9 cellular contexts compared by ENCODE assay signal in genomic region chr1:101820080-101820479, GRCh38.
A peak's percentile ranks its signal among the peaks of the same experiment; 100 is the strongest.
DNase-seq lines count a peak whose midpoint lies in the region; ATAC-seq and TF ChIP-seq lines count a peak whose summit lies in the region.
"Had no signal": no experiment of that assay in that cellular context is flagged by ENCODE, and none has a peak within 500 bp of the region (broad histone marks: within the 10 kb centered on the region; RNA-seq: fewer than 3 reads in every experiment).

No MANE protein-coding gene starts in this region.

- no peak for TF ChIP-seq EP300 in upper lobe of left lung (IDR thresholded peaks at IDR 0.05)

- H3K4me1 Mint-ChIP-seq in activated T-helper 2 cell treated with anti-CD3 and anti-CD28 coated beads, Interferon-gamma antibody, Interleukin-2, Interleukin-4, amounts not matched to agents 10 μg/mL and 5 μg/mL and 100 μg/mL, durations not matched to agents 14 hours and 24 hours and 36 hours (ENCODE audit: low read depth), result no peaks in the 10 kb centered on the region

- no peak for TF ChIP-seq POLR2A in upper lobe of left lung (IDR thresholded peaks at IDR 0.05)

- intact Hi-C loops in activated T-helper 2 cell treated with anti-CD3 and anti-CD28 coated beads, Interferon-gamma antibody, Interleukin-2, Interleukin-4, amounts not matched to agents 10 μg/mL and 5 μg/mL and 100 μg/mL, durations not matched to agents 14 hours and 24 hours and 36 hours (cut with micrococcal nuclease), result no loop called here

- H3K4me1 ChIP-seq in cardiac muscle cell (ENCODE audit: low read depth) (no peaks in the 10 kb centered on the region), upper lobe of left lung (no peaks in the 10 kb centered on the region)

- no peaks in the 10 kb centered on the region for H3K9me3 Mint-ChIP-seq in activated T-helper 2 cell treated with anti-CD3 and anti-CD28 coated beads, Interferon-gamma antibody, Interleukin-2, Interleukin-4, amounts not matched to agents 10 μg/mL and 5 μg/mL and 100 μg/mL, durations not matched to agents 14 hours and 24 hours and 36 hours
- H3K9me3 Mint-ChIP-seq: stimulated activated naive CD8-positive, alpha-beta T cell treated with anti-CD3 and anti-CD28 coated beads, Interleukin-15, Interleukin-2, amounts not matched to agents 100 ng/mL and 50 ng/mL, for 24 hours had no signal

- TF ChIP-seq CTCF in cardiac muscle cell (IDR thresholded peaks at IDR 0.05; ENCODE audit: low read depth, low read length) (peak; percentile 32), upper lobe of left lung (IDR thresholded peaks at IDR 0.05) (peak in 3 of 6 experiments; percentile 14 to 39 (median 30))

- H3K36me3 Mint-ChIP-seq in activated T-helper 2 cell treated with anti-CD3 and anti-CD28 coated beads, Interferon-gamma antibody, Interleukin-2, Interleukin-4, amounts not matched to agents 10 μg/mL and 5 μg/mL and 100 μg/mL, durations not matched to agents 14 hours and 24 hours and 36 hours (ENCODE audit: low read depth), result no peaks in the 10 kb centered on the region

- H3K4me3 Mint-ChIP-seq in activated T-helper 2 cell treated with anti-CD3 and anti-CD28 coated beads, Interferon-gamma antibody, Interleukin-2, Interleukin-4, amounts not matched to agents 10 μg/mL and 5 μg/mL and 100 μg/mL, durations not matched to agents 14 hours and 24 hours and 36 hours (ENCODE audit: low read depth), result no peak overlapping the region
- H3K4me3 Mint-ChIP-seq: stimulated activated naive CD8-positive, alpha-beta T cell treated with anti-CD3 and anti-CD28 coated beads, Interleukin-15, Interleukin-2, amounts not matched to agents 100 ng/mL and 50 ng/mL, for 24 hours had no signal

- H3K4me3 ChIP-seq in cardiac muscle cell, result no peak overlapping the region
- no peak overlapping the region for H3K4me3 ChIP-seq in upper lobe of left lung

- 30 to 41% methylated on average over 1 of the region's 1 CpG for WGBS in upper lobe of left lung, 2 donors

- H3K27ac Mint-ChIP-seq in activated T-helper 2 cell treated with anti-CD3 and anti-CD28 coated beads, Interferon-gamma antibody, Interleukin-2, Interleukin-4, amounts not matched to agents 10 μg/mL and 5 μg/mL and 100 μg/mL, durations not matched to agents 14 hours and 24 hours and 36 hours, result no peak overlapping the region
- H3K27ac Mint-ChIP-seq: stimulated activated naive CD8-positive, alpha-beta T cell treated with anti-CD3 and anti-CD28 coated beads, Interleukin-15, Interleukin-2, amounts not matched to agents 100 ng/mL and 50 ng/mL, for 24 hours had no signal

- peak; percentile 16 for DNase-seq in EL
- DNase-seq in HT-29 (ENCODE audit: low spot score), result peak; percentile 49
- DNase-seq in RKO (ENCODE audit: low spot score), result peak; percentile 67
- DNase-seq in cardiac muscle cell (ENCODE audit: low read depth in 1 of 2, low spot score in 1 of 2), result peak; percentile 37 to 61
- DNase-seq in upper lobe of left lung, result no peak
- no peak for DNase-seq in DMS79 (lab: John Stamatoyannopoulos, UW)
- no peak for DNase-seq in activated T-helper 2 cell treated with anti-CD3 and anti-CD28 coated beads, Interferon-gamma antibody, Interleukin-2, Interleukin-4, amounts not matched to agents 10 μg/mL and 5 μg/mL and 100 μg/mL, durations not matched to agents 14 hours and 24 hours and 36 hours (ENCODE audit: low spot score)

- H3K36me3 ChIP-seq in cardiac muscle cell (no peaks in the 10 kb centered on the region), upper lobe of left lung (no peaks in the 10 kb centered on the region)

- H3K27ac ChIP-seq in cardiac muscle cell (no peak overlapping the region), upper lobe of left lung (no peak overlapping the region)

- H3K27me3 ChIP-seq in cardiac muscle cell (no peaks in the 10 kb centered on the region), upper lobe of left lung (no peaks in the 10 kb centered on the region)

- no peaks in the 10 kb centered on the region for H3K9me3 ChIP-seq in cardiac muscle cell (ENCODE audit: low read depth)
- H3K9me3 ChIP-seq in upper lobe of left lung, result no peaks in the 10 kb centered on the region

- H3K27me3 Mint-ChIP-seq in activated T-helper 2 cell treated with anti-CD3 and anti-CD28 coated beads, Interferon-gamma antibody, Interleukin-2, Interleukin-4, amounts not matched to agents 10 μg/mL and 5 μg/mL and 100 μg/mL, durations not matched to agents 14 hours and 24 hours and 36 hours (ENCODE audit: low read depth), result no peaks in the 10 kb centered on the region
- H3K27me3 Mint-ChIP-seq: stimulated activated naive CD8-positive, alpha-beta T cell treated with anti-CD3 and anti-CD28 coated beads, Interleukin-15, Interleukin-2, amounts not matched to agents 100 ng/mL and 50 ng/mL, for 24 hours had no signal

- ATAC-seq in upper lobe of left lung (ENCODE audit: low FRiP score in 2 of 2) (no peak), GM21381 (IDR thresholded peaks at IDR 0.05; ENCODE audit: unreplicated experiment) (no peak)

Comparison
In these comparisons a context has a peak if more than half of its experiments do, and no peak if none do; other contexts are left out.
1. DNase-seq: peak in EL (single experiment), HT-29 (single experiment), RKO (single experiment) and cardiac muscle cell (2 of 2); none in upper lobe of left lung (0 of 2), DMS79 (single experiment) and activated T-helper 2 cell treated with anti-CD3 and anti-CD28 coated beads, Interferon-gamma antibody, Interleukin-2, Interleukin-4, amounts not matched to agents 10 μg/mL and 5 μg/mL and 100 μg/mL, durations not matched to agents 14 hours and 24 hours and 36 hours (single experiment).